Comparison of ENCODE assay signal across 1 cellular context in genomic region chrX:47571896-47572295, GRCh38.
TF ChIP-seq lines count a peak whose summit lies in the region.

No MANE protein-coding gene starts in this region.

TF ChIP-seq in K562, 482 proteins besides CTCF, POLR2A, EP300 and RAD21:
- TF ChIP-seq, protein P1, sequence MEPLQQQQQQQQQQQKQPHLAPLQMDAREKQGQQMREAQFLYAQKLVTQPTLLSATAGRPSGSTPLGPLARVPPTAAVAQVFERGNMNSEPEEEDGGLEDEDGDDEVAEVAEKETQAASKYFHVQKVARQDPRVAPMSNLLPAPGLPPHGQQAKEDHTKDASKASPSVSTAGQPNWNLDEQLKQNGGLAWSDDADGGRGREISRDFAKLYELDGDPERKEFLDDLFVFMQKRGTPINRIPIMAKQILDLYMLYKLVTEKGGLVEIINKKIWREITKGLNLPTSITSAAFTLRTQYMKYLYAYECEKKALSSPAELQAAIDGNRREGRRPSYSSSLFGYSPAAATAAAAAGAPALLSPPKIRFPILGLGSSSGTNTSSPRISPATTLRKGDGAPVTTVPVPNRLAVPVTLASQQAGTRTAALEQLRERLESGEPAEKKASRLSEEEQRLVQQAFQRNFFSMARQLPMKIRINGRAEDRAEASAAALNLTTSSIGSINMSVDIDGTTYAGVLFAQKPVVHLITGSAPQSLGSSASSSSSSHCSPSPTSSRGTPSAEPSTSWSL (CRISPR knock-in tag; IDR thresholded peaks at IDR 0.05; ENCODE audit: borderline replicate concordance): no peak
- TF ChIP-seq RBFOX2 (IDR thresholded peaks at IDR 0.05; ENCODE audit: low read depth, low read length): peak; percentile 10; the same call in 1 of the 2 replicates
